9 cellular contexts compared by ENCODE assay signal in the genomic region with DNA sequence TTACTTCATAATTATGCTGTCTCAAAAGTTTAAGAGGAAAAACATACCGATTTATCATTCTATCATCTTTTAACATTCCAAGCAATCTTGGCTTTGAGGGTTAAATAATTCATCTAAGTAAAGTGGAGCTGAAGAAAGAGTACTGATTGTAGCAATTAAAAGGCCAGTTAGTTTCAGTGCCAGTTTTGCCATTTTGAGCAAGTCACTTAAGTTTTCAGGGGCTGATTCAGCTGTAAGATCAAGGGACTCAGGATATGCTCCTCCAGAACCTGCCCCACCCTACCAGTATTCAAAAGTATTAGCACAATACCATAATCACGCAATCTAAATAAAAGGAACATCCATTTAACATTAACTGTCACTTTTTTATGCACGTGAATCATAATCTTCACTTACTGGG. TPM values are rescaled to one million over a fixed set of nuclear protein-coding genes. Genes with fewer than 3 reads are reported as not detected.
A peak's percentile ranks its signal among the peaks of the same experiment; 100 is the strongest.
DNase-seq lines count a peak whose midpoint lies in the region; ATAC-seq and TF ChIP-seq lines count a peak whose summit lies in the region.
"Had no signal": no experiment of that assay in that cellular context is flagged by ENCODE, and none has a peak within 500 bp of the region (broad histone marks: within the 10 kb centered on the region; RNA-seq: fewer than 3 reads in every experiment).

No MANE protein-coding gene starts in this region.

- peak in 1 of 3 donors; percentile 37 for DNase-seq in CD4-positive, CD25-positive, alpha-beta regulatory T cell
- DNase-seq in MCF 10A (ENCODE audit: unreplicated experiment) = peak; percentile 16
- DNase-seq in naive thymus-derived CD8-positive, alpha-beta T cell = no peak
- DNase-seq in NCI-H226 = no peak
- no peak for DNase-seq in iPS-NIHi7 (ENCODE audit: extremely low spot score)
- no peak for DNase-seq in amniotic stem cell (lab: John Stamatoyannopoulos, UW)

- peaks cover 31 to 57% (median 50%) of the 10 kb centered on the region in 4 donors for H3K4me1 Mint-ChIP-seq in CD4-positive, CD25-positive, alpha-beta regulatory T cell
- H3K4me1 Mint-ChIP-seq in MCF 10A (ENCODE audit: insufficient read depth, unreplicated experiment) = peaks cover 18% of the 10 kb centered on the region
- peaks cover 21 to 61% (median 39%) of the 10 kb centered on the region in 4 donors for H3K4me1 Mint-ChIP-seq in naive thymus-derived CD8-positive, alpha-beta T cell

- no peaks in the 10 kb centered on the region for H3K27me3 ChIP-seq in CD4-positive, CD25-positive, alpha-beta regulatory T cell (ENCODE audit: control insufficient read depth, insufficient read depth, low read length)

- no peak for ATAC-seq in CD4-positive, CD25-positive, alpha-beta regulatory T cell (ENCODE audit: low read depth in 2 of 2)
- no peak for ATAC-seq in naive thymus-derived CD8-positive, alpha-beta T cell
- ATAC-seq in HG03432 (IDR thresholded peaks at IDR 0.05; ENCODE audit: unreplicated experiment) = no peak

- no peak for TF ChIP-seq CTCF in MCF 10A (IDR thresholded peaks at IDR 0.05; ENCODE audit: unreplicated experiment)

- peak overlapping the region; percentile 90 for H3K4me3 ChIP-seq in CD4-positive, CD25-positive, alpha-beta regulatory T cell (ENCODE audit: low read depth, low read length)

- H3K27ac Mint-ChIP-seq in CD4-positive, CD25-positive, alpha-beta regulatory T cell = peak overlapping the region; percentile 44 to 98 (median 98)
- peak overlapping the region; percentile 86 for H3K27ac Mint-ChIP-seq in MCF 10A (ENCODE audit: low read depth, unreplicated experiment)
- H3K27ac Mint-ChIP-seq in naive thymus-derived CD8-positive, alpha-beta T cell = peak overlapping the region in 7 of 10 donors; percentile 53 to 98 (median 97)

- H3K36me3 Mint-ChIP-seq in CD4-positive, CD25-positive, alpha-beta regulatory T cell = peaks cover 18% of the 10 kb centered on the region
- H3K36me3 Mint-ChIP-seq in MCF 10A (ENCODE audit: insufficient read depth, unreplicated experiment) = peaks cover 18% of the 10 kb centered on the region
- peaks cover 0 to 36% (median 6%) of the 10 kb centered on the region in 3 donors for H3K36me3 Mint-ChIP-seq in naive thymus-derived CD8-positive, alpha-beta T cell

- no peak overlapping the region for H3K27ac ChIP-seq in CD4-positive, CD25-positive, alpha-beta regulatory T cell (ENCODE audit: insufficient read depth, low read length, poor library complexity, severe bottlenecking)
- H3K27ac ChIP-seq in KOPT-K1 (ENCODE audit: low read depth, low read length, poor library complexity, severe bottlenecking) = peak overlapping the region; percentile 90

- intact Hi-C loops in MCF 10A (cut with micrococcal nuclease) = loop anchor here (2.0 kb wide), 1 partner anchor 138 kb away; a partner anchor contains a TSS

- H3K9me3 ChIP-seq in CD4-positive, CD25-positive, alpha-beta regulatory T cell (ENCODE audit: control insufficient read depth in 2 of 2, low read length in 2 of 2) = no peaks in the 10 kb centered on the region
- no peaks in the 10 kb centered on the region for H3K9me3 ChIP-seq in KOPT-K1 (ENCODE audit: insufficient read depth, low read length, poor library complexity, severe bottlenecking)

- peaks cover 35% of the 10 kb centered on the region for H3K4me1 ChIP-seq in CD4-positive, CD25-positive, alpha-beta regulatory T cell (ENCODE audit: control insufficient read depth, insufficient read depth, low read length, poor library complexity, severe bottlenecking)

- BruUV-seq in MCF 10A (replicated peaks; lab: Mats Ljungman, UMichigan) = no TSS peak

- peaks cover 25% of the 10 kb centered on the region for H3K36me3 ChIP-seq in CD4-positive, CD25-positive, alpha-beta regulatory T cell (ENCODE audit: control insufficient read depth, insufficient read depth, low read length)
- H3K36me3 ChIP-seq in KOPT-K1 (ENCODE audit: insufficient read depth, low read length) = peaks cover 40% of the 10 kb centered on the region

- CTCF ChIA-PET in MCF 10A (lab: Yijun Ruan, JAX) = interaction anchor here (0.6 to 1.4 kb wide), 3 partner anchors 9 to 71 kb away, joined by 3 read pairs; no protein-coding TSS in a partner anchor

- peaks cover 4% of the 10 kb centered on the region for H3K27me3 Mint-ChIP-seq in CD4-positive, CD25-positive, alpha-beta regulatory T cell
- no peaks in the 10 kb centered on the region for H3K27me3 Mint-ChIP-seq in MCF 10A (ENCODE audit: insufficient read depth, unreplicated experiment)
- H3K27me3 Mint-ChIP-seq in naive thymus-derived CD8-positive, alpha-beta T cell = no peaks in the 10 kb centered on the region

- no peaks in the 10 kb centered on the region for H3K9me3 Mint-ChIP-seq in CD4-positive, CD25-positive, alpha-beta regulatory T cell
- H3K9me3 Mint-ChIP-seq in MCF 10A (ENCODE audit: unreplicated experiment) = no peaks in the 10 kb centered on the region
- no peaks in the 10 kb centered on the region for H3K9me3 Mint-ChIP-seq in naive thymus-derived CD8-positive, alpha-beta T cell

- H3K4me3 Mint-ChIP-seq in CD4-positive, CD25-positive, alpha-beta regulatory T cell = peak overlapping the region; percentile 97 to 99 (median 98)
- H3K4me3 Mint-ChIP-seq in MCF 10A (ENCODE audit: unreplicated experiment) = peak overlapping the region; percentile 89
- H3K4me3 Mint-ChIP-seq in naive thymus-derived CD8-positive, alpha-beta T cell = peak overlapping the region; percentile 94 to 98 (median 98)

- POLR2A ChIA-PET in MCF 10A (lab: Yijun Ruan, JAX) = interaction anchor here (0.6 to 3.2 kb wide), 12 partner anchors 8 to 138 kb away, joined by 3 to 28 read pairs (median 4); a partner anchor contains a TSS
- POLR2A ChIA-PET in naive thymus-derived CD8-positive, alpha-beta T cell (lab: Charles Lee) = interaction anchor here (1.7 kb wide), 1 partner anchor 139 kb away, joined by 3 read pairs; no protein-coding TSS in a partner anchor

RNA-seq across cellular contexts. Expression of a gene that starts 1.9 kb away (rescaled TPM):
- 58.3 TPM for total RNA-seq in CD4-positive, CD25-positive, alpha-beta regulatory T cell
- polyA plus RNA-seq in CD4-positive, CD25-positive, alpha-beta regulatory T cell = 10 to 100 TPM; 39.8 to 60.0 (median 43.7) TPM
- 89.9 and 103 TPM in 2 replicates for total RNA-seq in MCF 10A (2022)
- 10 to 100 TPM; 83.7 to 85.7 TPM for total RNA-seq in naive thymus-derived CD8-positive, alpha-beta T cell
- polyA plus RNA-seq in naive thymus-derived CD8-positive, alpha-beta T cell = 10 to 100 TPM; 28.3 to 36.4 (median 29.8) TPM

RNA-seq across cellular contexts. Expression of a gene that starts 45.2 kb away (rescaled TPM):
- total RNA-seq in CD4-positive, CD25-positive, alpha-beta regulatory T cell = 0.30 TPM
- 1 to 10 TPM in 3 of 4 donors, under 1 TPM in 1; 0.73 to 2.6 (median 1.3) TPM for polyA plus RNA-seq in CD4-positive, CD25-positive, alpha-beta regulatory T cell
- total RNA-seq in MCF 10A (2022) = not detected in 2 replicates
- 1 to 10 TPM; 1.4 to 1.7 TPM for total RNA-seq in naive thymus-derived CD8-positive, alpha-beta T cell
- polyA plus RNA-seq in naive thymus-derived CD8-positive, alpha-beta T cell = 1 to 10 TPM; 2.1 to 3.5 (median 2.7) TPM
- total RNA-seq: pulmonary artery endothelial cell had no signal
